1 cellular context compared by ENCODE assay signal in the genomic region with DNA sequence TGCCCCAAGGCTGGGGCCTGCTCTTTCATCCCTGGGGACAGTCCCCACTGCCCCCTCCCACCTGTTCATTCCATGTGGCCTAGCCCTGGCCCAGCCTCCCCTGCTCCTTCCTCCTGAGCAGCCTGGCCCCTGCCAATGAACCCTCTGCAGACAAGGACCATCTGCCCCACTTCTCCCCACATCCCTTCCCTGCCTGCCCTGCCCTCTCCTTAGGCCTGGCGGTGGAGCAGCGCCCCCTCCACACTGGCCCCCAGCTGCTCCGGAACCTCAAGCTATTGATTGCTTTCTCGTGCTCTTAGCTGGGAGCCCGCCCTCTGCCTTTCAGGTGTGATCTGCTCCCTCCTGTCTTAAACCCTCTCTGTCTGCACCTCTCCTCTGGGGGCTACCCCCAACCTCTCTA.
TF ChIP-seq lines count a peak whose summit lies in the region.

No MANE protein-coding gene starts in this region.

TF ChIP-seq in GM23338, 12 proteins besides CTCF, POLR2A, EP300 and RAD21:
- TF ChIP-seq, protein P1, sequence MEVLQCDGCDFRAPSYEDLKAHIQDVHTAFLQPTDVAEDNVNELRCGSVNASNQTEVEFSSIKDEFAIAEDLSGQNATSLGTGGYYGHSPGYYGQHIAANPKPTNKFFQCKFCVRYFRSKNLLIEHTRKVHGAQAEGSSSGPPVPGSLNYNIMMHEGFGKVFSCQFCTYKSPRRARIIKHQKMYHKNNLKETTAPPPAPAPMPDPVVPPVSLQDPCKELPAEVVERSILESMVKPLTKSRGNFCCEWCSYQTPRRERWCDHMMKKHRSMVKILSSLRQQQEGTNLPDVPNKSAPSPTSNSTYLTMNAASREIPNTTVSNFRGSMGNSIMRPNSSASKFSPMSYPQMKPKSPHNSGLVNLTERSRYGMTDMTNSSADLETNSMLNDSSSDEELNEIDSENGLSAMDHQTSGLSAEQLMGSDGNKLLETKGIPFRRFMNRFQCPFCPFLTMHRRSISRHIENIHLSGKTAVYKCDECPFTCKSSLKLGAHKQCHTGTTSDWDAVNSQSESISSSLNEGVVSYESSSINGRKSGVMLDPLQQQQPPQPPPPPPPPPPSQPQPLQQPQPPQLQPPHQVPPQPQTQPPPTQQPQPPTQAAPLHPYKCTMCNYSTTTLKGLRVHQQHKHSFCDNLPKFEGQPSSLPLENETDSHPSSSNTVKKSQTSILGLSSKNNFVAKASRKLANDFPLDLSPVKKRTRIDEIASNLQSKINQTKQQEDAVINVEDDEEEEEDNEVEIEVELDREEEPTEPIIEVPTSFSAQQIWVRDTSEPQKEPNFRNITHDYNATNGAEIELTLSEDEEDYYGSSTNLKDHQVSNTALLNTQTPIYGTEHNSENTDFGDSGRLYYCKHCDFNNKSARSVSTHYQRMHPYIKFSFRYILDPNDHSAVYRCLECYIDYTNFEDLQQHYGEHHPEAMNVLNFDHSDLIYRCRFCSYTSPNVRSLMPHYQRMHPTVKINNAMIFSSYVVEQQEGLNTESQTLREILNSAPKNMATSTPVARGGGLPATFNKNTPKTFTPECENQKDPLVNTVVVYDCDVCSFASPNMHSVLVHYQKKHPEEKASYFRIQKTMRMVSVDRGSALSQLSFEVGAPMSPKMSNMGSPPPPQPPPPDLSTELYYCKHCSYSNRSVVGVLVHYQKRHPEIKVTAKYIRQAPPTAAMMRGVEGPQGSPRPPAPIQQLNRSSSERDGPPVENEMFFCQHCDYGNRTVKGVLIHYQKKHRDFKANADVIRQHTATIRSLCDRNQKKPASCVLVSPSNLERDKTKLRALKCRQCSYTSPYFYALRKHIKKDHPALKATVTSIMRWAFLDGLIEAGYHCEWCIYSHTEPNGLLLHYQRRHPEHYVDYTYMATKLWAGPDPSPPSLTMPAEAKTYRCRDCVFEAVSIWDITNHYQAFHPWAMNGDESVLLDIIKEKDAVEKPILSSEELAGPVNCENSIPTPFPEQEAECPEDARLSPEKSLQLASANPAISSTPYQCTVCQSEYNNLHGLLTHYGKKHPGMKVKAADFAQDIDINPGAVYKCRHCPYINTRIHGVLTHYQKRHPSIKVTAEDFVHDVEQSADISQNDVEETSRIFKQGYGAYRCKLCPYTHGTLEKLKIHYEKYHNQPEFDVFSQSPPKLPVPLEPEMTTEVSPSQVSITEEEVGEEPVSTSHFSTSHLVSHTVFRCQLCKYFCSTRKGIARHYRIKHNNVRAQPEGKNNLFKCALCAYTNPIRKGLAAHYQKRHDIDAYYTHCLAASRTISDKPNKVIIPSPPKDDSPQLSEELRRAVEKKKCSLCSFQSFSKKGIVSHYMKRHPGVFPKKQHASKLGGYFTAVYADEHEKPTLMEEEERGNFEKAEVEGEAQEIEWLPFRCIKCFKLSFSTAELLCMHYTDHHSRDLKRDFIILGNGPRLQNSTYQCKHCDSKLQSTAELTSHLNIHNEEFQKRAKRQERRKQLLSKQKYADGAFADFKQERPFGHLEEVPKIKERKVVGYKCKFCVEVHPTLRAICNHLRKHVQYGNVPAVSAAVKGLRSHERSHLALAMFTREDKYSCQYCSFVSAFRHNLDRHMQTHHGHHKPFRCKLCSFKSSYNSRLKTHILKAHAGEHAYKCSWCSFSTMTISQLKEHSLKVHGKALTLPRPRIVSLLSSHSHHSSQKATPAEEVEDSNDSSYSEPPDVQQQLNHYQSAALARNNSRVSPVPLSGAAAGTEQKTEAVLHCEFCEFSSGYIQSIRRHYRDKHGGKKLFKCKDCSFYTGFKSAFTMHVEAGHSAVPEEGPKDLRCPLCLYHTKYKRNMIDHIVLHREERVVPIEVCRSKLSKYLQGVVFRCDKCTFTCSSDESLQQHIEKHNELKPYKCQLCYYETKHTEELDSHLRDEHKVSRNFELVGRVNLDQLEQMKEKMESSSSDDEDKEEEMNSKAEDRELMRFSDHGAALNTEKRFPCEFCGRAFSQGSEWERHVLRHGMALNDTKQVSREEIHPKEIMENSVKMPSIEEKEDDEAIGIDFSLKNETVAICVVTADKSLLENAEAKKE (CRISPR knock-in tag; IDR thresholded peaks at IDR 0.05): no peak
- TF ChIP-seq, protein P2, sequence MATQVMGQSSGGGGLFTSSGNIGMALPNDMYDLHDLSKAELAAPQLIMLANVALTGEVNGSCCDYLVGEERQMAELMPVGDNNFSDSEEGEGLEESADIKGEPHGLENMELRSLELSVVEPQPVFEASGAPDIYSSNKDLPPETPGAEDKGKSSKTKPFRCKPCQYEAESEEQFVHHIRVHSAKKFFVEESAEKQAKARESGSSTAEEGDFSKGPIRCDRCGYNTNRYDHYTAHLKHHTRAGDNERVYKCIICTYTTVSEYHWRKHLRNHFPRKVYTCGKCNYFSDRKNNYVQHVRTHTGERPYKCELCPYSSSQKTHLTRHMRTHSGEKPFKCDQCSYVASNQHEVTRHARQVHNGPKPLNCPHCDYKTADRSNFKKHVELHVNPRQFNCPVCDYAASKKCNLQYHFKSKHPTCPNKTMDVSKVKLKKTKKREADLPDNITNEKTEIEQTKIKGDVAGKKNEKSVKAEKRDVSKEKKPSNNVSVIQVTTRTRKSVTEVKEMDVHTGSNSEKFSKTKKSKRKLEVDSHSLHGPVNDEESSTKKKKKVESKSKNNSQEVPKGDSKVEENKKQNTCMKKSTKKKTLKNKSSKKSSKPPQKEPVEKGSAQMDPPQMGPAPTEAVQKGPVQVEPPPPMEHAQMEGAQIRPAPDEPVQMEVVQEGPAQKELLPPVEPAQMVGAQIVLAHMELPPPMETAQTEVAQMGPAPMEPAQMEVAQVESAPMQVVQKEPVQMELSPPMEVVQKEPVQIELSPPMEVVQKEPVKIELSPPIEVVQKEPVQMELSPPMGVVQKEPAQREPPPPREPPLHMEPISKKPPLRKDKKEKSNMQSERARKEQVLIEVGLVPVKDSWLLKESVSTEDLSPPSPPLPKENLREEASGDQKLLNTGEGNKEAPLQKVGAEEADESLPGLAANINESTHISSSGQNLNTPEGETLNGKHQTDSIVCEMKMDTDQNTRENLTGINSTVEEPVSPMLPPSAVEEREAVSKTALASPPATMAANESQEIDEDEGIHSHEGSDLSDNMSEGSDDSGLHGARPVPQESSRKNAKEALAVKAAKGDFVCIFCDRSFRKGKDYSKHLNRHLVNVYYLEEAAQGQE (IDR thresholded peaks at IDR 0.05; ENCODE audit: unreplicated experiment): no peak
- no peak for TF ChIP-seq ZNF331 (CRISPR knock-in tag; IDR thresholded peaks at IDR 0.05; ENCODE audit: low read depth)
- TF ChIP-seq ZNF114 (CRISPR knock-in tag; IDR thresholded peaks at IDR 0.05): no peak
